ENCODE assay signal across 17 cellular contexts in genomic region chr3:187942658-187943241, GRCh38.
DNase-seq lines count a peak whose midpoint lies in the region; ATAC-seq and TF ChIP-seq lines count a peak whose summit lies in the region.
"Had no signal": no experiment of that assay in that cellular context is flagged by ENCODE, and none has a peak within 500 bp of the region (broad histone marks: within the 10 kb centered on the region; RNA-seq: fewer than 3 reads in every experiment).

No MANE protein-coding gene starts in this region.

- intact Hi-C loops in spleen (cut with DNase I; ENCODE audit: low total_unique reads), result no loop called here

- H3K4me1 ChIP-seq in spleen, result peaks cover 3 to 63% (median 24%) of the 10 kb centered on the region in 6 donors

- peak; percentile 81 for DNase-seq in spleen
- no peak for DNase-seq in NCI-H1105 (lab: John Stamatoyannopoulos, UW)
- no peak for DNase-seq in GM19240 (ENCODE audit: insufficient read length, low spot score)
- DNase-seq in NCI-H187 (lab: John Stamatoyannopoulos, UW), result no peak
- DNase-seq: activated CD4-positive, alpha-beta T cell treated with anti-CD3 and anti-CD28 coated beads for 1 hour; activated naive CD4-positive, alpha-beta T cell treated with anti-CD3 and anti-CD28 coated beads, Interleukin-2, amount 50 U/mL, for 16 hours; DMS153; heart right ventricle; NCI-H82; Right ventricle myocardium superior; small intestine; T-helper 2 cell had no signal

- ATAC-seq in GM19351 (IDR thresholded peaks at IDR 0.05; ENCODE audit: unreplicated experiment) (peak; percentile 69), HG02588 (IDR thresholded peaks at IDR 0.05; ENCODE audit: unreplicated experiment) (peak; percentile 63), HG03469 (IDR thresholded peaks at IDR 0.05; ENCODE audit: unreplicated experiment) (peak; percentile 59)
- ATAC-seq: heart right ventricle had no signal

- no peaks in the 10 kb centered on the region for H3K27me3 ChIP-seq in spleen (replicated peaks in 1 of 7)
- H3K27me3 ChIP-seq: BLaER1, heart right ventricle, vagina had no signal

- no peak overlapping the region for H3K4me3 ChIP-seq in spleen
- H3K4me3 ChIP-seq: BLaER1, heart right ventricle, vagina had no signal

- TF ChIP-seq POLR2A in spleen (IDR thresholded peaks at IDR 0.05), result no peak

- no peaks in the 10 kb centered on the region for H3K9me3 ChIP-seq in spleen
- H3K9me3 ChIP-seq: BLaER1, heart right ventricle, vagina had no signal

- no peak for TF ChIP-seq CTCF in spleen (IDR thresholded peaks at IDR 0.05 in 8 of 11, conservative IDR thresholded peaks at IDR 0.05 in 3 of 11)

- no peaks in the 10 kb centered on the region for H3K36me3 ChIP-seq in spleen
- H3K36me3 ChIP-seq: BLaER1, heart right ventricle, vagina had no signal

- 73 to 90% (median 87%) methylated on average over 10 of the region's 10 CpGs for WGBS in spleen, 5 donors

- H3K27ac ChIP-seq in spleen, result no peak overlapping the region
- H3K27ac ChIP-seq: BLaER1, heart right ventricle, vagina had no signal
